In the genomic region with DNA sequence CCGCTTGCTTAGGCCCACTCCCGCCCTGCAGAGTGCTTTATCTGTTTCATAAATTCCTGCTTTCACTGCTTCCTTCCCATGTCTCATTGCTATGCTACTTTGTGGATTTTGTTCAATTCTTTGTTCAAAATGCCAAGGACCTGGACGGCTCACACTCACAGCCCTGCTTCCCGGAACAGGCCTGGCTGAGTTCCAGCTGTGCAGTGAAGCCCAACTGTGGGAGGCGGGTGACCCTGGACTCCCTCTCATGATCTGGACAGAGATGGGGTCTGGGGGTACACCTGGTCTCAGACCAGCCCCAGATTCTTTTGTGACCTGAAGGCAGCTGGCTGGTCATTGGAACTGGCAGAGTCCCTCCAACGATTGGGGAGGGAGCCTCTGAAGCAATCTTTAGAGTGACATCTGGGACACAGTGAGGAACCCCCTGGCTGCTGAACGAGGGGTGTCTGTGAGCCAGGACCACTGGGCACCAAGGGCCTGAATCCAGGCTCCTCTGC, we compare ENCODE assay signal across 9 cellular contexts. TPM values are rescaled to one million over a fixed set of nuclear protein-coding genes. Genes with fewer than 3 reads are reported as not detected.
DNase-seq lines count a peak whose midpoint lies in the region; ATAC-seq and TF ChIP-seq lines count a peak whose summit lies in the region.
"Not testable (repeated sequence)": the region's sequence is repeated elsewhere in the genome, so short reads cannot be mapped to it uniquely, and the experiment has no call there.
"Had no signal": no experiment of that assay in that cellular context is flagged by ENCODE, and none has a peak within 500 bp of the region (broad histone marks: within the 10 kb centered on the region; RNA-seq: fewer than 3 reads in every experiment).

No MANE protein-coding gene starts in this region.

- not testable (repeated sequence) for H3K27me3 Mint-ChIP-seq in activated naive CD8-positive, alpha-beta T cell treated with anti-CD3 and anti-CD28 coated beads, Interleukin-2, amount 50 U/mL, for 24 hours; nephron progenitor cell (ENCODE audit: low read depth, poor library complexity)

- H3K36me3 ChIP-seq in spleen, result not testable (repeated sequence)

- WGBS in spleen, 5 donors, result 35 to 64% (median 51%) methylated on average over 7 of the region's 7 CpGs

- H3K4me3 Mint-ChIP-seq in activated naive CD8-positive, alpha-beta T cell treated with anti-CD3 and anti-CD28 coated beads, Interleukin-2, amount 50 U/mL, for 24 hours, result not testable (repeated sequence)
- peak overlapping the region; percentile 47 for H3K4me3 Mint-ChIP-seq in nephron progenitor cell

- peaks cover 5 to 32% (median 16%) of the 10 kb centered on the region in 6 donors for H3K4me1 ChIP-seq in spleen

- DNase-seq in HT1080 (ENCODE audit: low read depth), result peak; percentile 10
- not testable (repeated sequence) for DNase-seq in activated naive CD8-positive, alpha-beta T cell treated with anti-CD3 and anti-CD28 coated beads, Interleukin-2, amount 50 U/mL, for 24 hours; left lobe of liver (ENCODE audit: low spot score)
- peak; percentile 14 for DNase-seq in dedifferentiated amniotic fluid mesenchymal stem cell (ENCODE audit: extremely low spot score)
- DNase-seq in glomerular visceral epithelial cell (ENCODE audit: extremely low spot score), result peak; percentile 38
- peak; percentile 22 for DNase-seq in nephron progenitor cell
- peak; percentile 79 for DNase-seq in spleen

- H3K4me3 ChIP-seq in spleen, result not testable (repeated sequence)

- not testable (repeated sequence) for H3K36me3 Mint-ChIP-seq in activated naive CD8-positive, alpha-beta T cell treated with anti-CD3 and anti-CD28 coated beads, Interleukin-2, amount 50 U/mL, for 24 hours (ENCODE audit: low read depth); nephron progenitor cell (ENCODE audit: low read depth)

- not testable (repeated sequence) for H3K9me3 ChIP-seq in spleen

- H3K9me3 Mint-ChIP-seq in activated naive CD8-positive, alpha-beta T cell treated with anti-CD3 and anti-CD28 coated beads, Interleukin-2, amount 50 U/mL, for 24 hours; nephron progenitor cell: not testable (repeated sequence)

- H3K4me1 Mint-ChIP-seq in activated naive CD8-positive, alpha-beta T cell treated with anti-CD3 and anti-CD28 coated beads, Interleukin-2, amount 50 U/mL, for 24 hours, result not testable (repeated sequence)
- H3K4me1 Mint-ChIP-seq in nephron progenitor cell, result peaks cover 32% of the 10 kb centered on the region

- not testable (repeated sequence) for TF ChIP-seq CTCF in nephron progenitor cell (IDR thresholded peaks at IDR 0.05); spleen (IDR thresholded peaks at IDR 0.05 in 8 of 11, conservative IDR thresholded peaks at IDR 0.05 in 3 of 11)

- peak overlapping the region in 7 of 8 donors; percentile 6 to 69 (median 53) for H3K27ac ChIP-seq in spleen

- H3K27ac Mint-ChIP-seq in activated naive CD8-positive, alpha-beta T cell treated with anti-CD3 and anti-CD28 coated beads, Interleukin-2, amount 50 U/mL, for 24 hours, result not testable (repeated sequence)
- H3K27ac Mint-ChIP-seq in nephron progenitor cell, result peak overlapping the region; percentile 97

- peak; percentile 13 for ATAC-seq in activated naive CD8-positive, alpha-beta T cell treated with anti-CD3 and anti-CD28 coated beads, Interleukin-2, amount 50 U/mL, for 24 hours
- peak; percentile 55 for ATAC-seq in left lobe of liver

- intact Hi-C loops in spleen (cut with DNase I; ENCODE audit: low total_unique reads), result not testable (repeated sequence)

- not testable (repeated sequence) for H3K27me3 ChIP-seq in spleen (replicated peaks in 1 of 7)

- not testable (repeated sequence) for TF ChIP-seq POLR2A in spleen (IDR thresholded peaks at IDR 0.05)

RNA-seq across cellular contexts. Expression of a gene that starts 20.5 kb away (rescaled TPM):
- total RNA-seq in HT1080 (2014; rRNA removed; shearing (Covaris generic)), result not detected in 2 replicates
- polyA plus RNA-seq in HT1080 (2015; cell fraction: cytosol; rRNA removed), result not detected in 2 replicates
- 2.7 and 3.8 TPM in 2 replicates for polyA plus RNA-seq in HT1080 (2015; cell fraction: nucleus; rRNA removed)
- total RNA-seq in left lobe of liver (0.38 TPM), spleen (1 to 10 TPM in 4 of 7 donors, under 1 TPM in 1, not detected in 2; 0.57 to 8.6 (median 6.7) TPM)
- polyA plus RNA-seq in spleen, result 10 to 100 TPM in 1 of 3 donors, 1 to 10 TPM in 2; 9.2 to 33.7 (median 9.4) TPM
- total RNA-seq: CD8-positive, alpha-beta memory T cell had no signal

RNA-seq across cellular contexts. Expression of a gene that starts 24.7 kb away (rescaled TPM):
- not detected in 2 replicates for total RNA-seq in HT1080 (2014; rRNA removed; shearing (Covaris generic))
- not detected in 2 replicates for polyA plus RNA-seq in HT1080 (2015; cell fraction: cytosol; rRNA removed)
- 0.62 TPM in 1 of 2 replicates, not detected in the other for polyA plus RNA-seq in HT1080 (2015; cell fraction: nucleus; rRNA removed)
- total RNA-seq in left lobe of liver, result 1.1 TPM
- total RNA-seq in spleen, result 1 to 10 TPM in 2 of 7 donors, under 1 TPM in 2, not detected in 3; 0.83 to 2.1 (median 1.5) TPM
- polyA plus RNA-seq in spleen, result 1 to 10 TPM in 2 of 3 donors, under 1 TPM in 1; 0.91 to 1.1 (median 1.1) TPM
- total RNA-seq: GM23338 had no signal
- polyA plus RNA-seq: CD8-positive, alpha-beta memory T cell had no signal
